15 cellular contexts compared by ENCODE assay signal in genomic region chr2:62489162-62489561, GRCh38. TPM values are rescaled to one million over a fixed set of nuclear protein-coding genes. Genes with fewer than 3 reads are reported as not detected.
DNase-seq lines count a peak whose midpoint lies in the region; ATAC-seq, FAIRE-seq and TF ChIP-seq lines count a peak whose summit lies in the region.
"Had no signal": no experiment of that assay in that cellular context is flagged by ENCODE, and none has a peak within 500 bp of the region (broad histone marks: within the 10 kb centered on the region; RNA-seq: fewer than 3 reads in every experiment).

No MANE protein-coding gene starts in this region.

- H4K20me1 ChIP-seq in K562 (replicated peaks; ENCODE audit: control insufficient read depth, insufficient read depth, low read length): no peaks in the 10 kb centered on the region

- no peak for ATAC-seq in K562
- ATAC-seq in foreskin keratinocyte: peak; percentile 53
- no peak for ATAC-seq in GM21717 (IDR thresholded peaks at IDR 0.05; ENCODE audit: unreplicated experiment)
- ATAC-seq: gastroesophageal sphincter; naive thymus-derived CD8-positive, alpha-beta T cell had no signal

- no peaks in the 10 kb centered on the region for H3K36me3 ChIP-seq in K562 (ENCODE audit: control insufficient read depth, insufficient read depth, low read length)
- H3K36me3 ChIP-seq: gastroesophageal sphincter had no signal

- no peak overlapping the region for H3K4me2 ChIP-seq in K562 (ENCODE audit: insufficient read depth, low read length)
- H3K4me2 ChIP-seq: smooth muscle cell had no signal

- no peak overlapping the region for H3K27ac Mint-ChIP-seq in nephron progenitor cell
- H3K27ac Mint-ChIP-seq: naive thymus-derived CD8-positive, alpha-beta T cell had no signal

- POLR2A ChIA-PET in K562 (lab: Yijun Ruan, JAX): no interaction called here

- no peaks in the 10 kb centered on the region for H3K9me1 ChIP-seq in K562 (ENCODE audit: control insufficient read depth, insufficient read depth, low read length)

- H3K4me1 ChIP-seq in K562 (replicated peaks in 1 of 2; ENCODE audit: control insufficient read depth in 2 of 2, insufficient read depth in 2 of 2, low read length in 2 of 2): no peaks in the 10 kb centered on the region; a peak in 1 of 5 replicates
- H3K4me1 ChIP-seq in foreskin keratinocyte: no peaks in the 10 kb centered on the region

- FAIRE-seq in K562 (lab: Jason Lieb, UNC): no peak
- FAIRE-seq: kidney had no signal

- H3K4me3 Mint-ChIP-seq in nephron progenitor cell: no peak overlapping the region
- H3K4me3 Mint-ChIP-seq: naive thymus-derived CD8-positive, alpha-beta T cell had no signal

- no peaks in the 10 kb centered on the region for H3K9me3 ChIP-seq in K562 (replicated peaks; ENCODE audit: control insufficient read depth, insufficient read depth, low read depth, low read length)
- H3K9me3 ChIP-seq: gastroesophageal sphincter had no signal

- no peak for TF ChIP-seq RAD21 in K562 (CRISPR knock-in tag; conservative IDR thresholded peaks at IDR 0.05 in 1 of 2, IDR thresholded peaks at IDR 0.05 in 1 of 2)

- in situ Hi-C loops in K562 (cut with MboI): no loop called here

- TF ChIP-seq EP300 in K562 (IDR thresholded peaks at IDR 0.05; ENCODE audit: low read length): no peak

- no peak for TF ChIP-seq CTCF in K562 (IDR thresholded peaks at IDR 0.05 in 2 of 3, conservative IDR thresholded peaks at IDR 0.05 in 1 of 3; ENCODE audit: insufficient read depth in 2 of 3, low read depth in 1 of 3, low read length in 3 of 3)
- no peak for TF ChIP-seq CTCF in foreskin keratinocyte (conservative IDR thresholded peaks at IDR 0.05)
- TF ChIP-seq CTCF in nephron progenitor cell (IDR thresholded peaks at IDR 0.05): no peak

- peak; percentile 50 for DNase-seq in Ammon's horn (ENCODE audit: low spot score)
- DNase-seq in K562 (ENCODE audit: extremely low read depth in 1 of 4, low spot score in 3 of 4): no peak
- DNase-seq in foreskin keratinocyte: peak in 1 of 2 donors; percentile 38
- peak; percentile 23 for DNase-seq in pons (ENCODE audit: low spot score)
- no peak for DNase-seq in NCI-H146 (lab: John Stamatoyannopoulos, UW)
- no peak for DNase-seq in nephron progenitor cell
- DNase-seq in mucosa of gallbladder (ENCODE audit: low spot score): no peak
- DNase-seq: activated CD8-positive, alpha-beta memory T cell treated with anti-CD3 and anti-CD28 coated beads, Interleukin-2, amount 50 U/mL, for 48 hours; activated naive CD4-positive, alpha-beta T cell treated with anti-CD3 and anti-CD28 coated beads, Interleukin-2, amount 50 U/mL, for 16 hours; DMS153; kidney; naive thymus-derived CD8-positive, alpha-beta T cell had no signal

- H3K27me3 Mint-ChIP-seq in nephron progenitor cell (ENCODE audit: low read depth, poor library complexity): no peaks in the 10 kb centered on the region

- peaks cover 4% of the 10 kb centered on the region for H3K4me1 Mint-ChIP-seq in nephron progenitor cell
- H3K4me1 Mint-ChIP-seq: naive thymus-derived CD8-positive, alpha-beta T cell had no signal

- no peaks in the 10 kb centered on the region for H3K79me2 ChIP-seq in K562 (ENCODE audit: control insufficient read depth, insufficient read depth, low read length)

- BruUV-seq in K562 (replicated peaks; lab: Mats Ljungman, UMichigan): no TSS peak

- H3K9ac ChIP-seq in K562 (ENCODE audit: insufficient read depth in 1 of 2, low read depth in 2 of 2, low read length in 2 of 2): no peak overlapping the region

- CTCF ChIA-PET in K562 (lab: Yijun Ruan, JAX; ENCODE audit: low intra/inter-chr PET ratio): no interaction called here

- H3K27me3 ChIP-seq in K562 (ENCODE audit: control insufficient read depth in 2 of 2, insufficient read depth in 2 of 2, low read length in 2 of 2) (no peaks in the 10 kb centered on the region; a peak in 1 of 5 replicates), foreskin keratinocyte (no peaks in the 10 kb centered on the region)
- H3K27me3 ChIP-seq: gastroesophageal sphincter had no signal

- WGBS in K562 (ENCODE audit: insufficient coverage, low coverage, missing lambda C conversion rate): 5% methylated on average over 4 of the region's 4 CpGs

- intact Hi-C loops in K562 (cut with micrococcal nuclease): no loop called here

- no peaks in the 10 kb centered on the region for H3K9me3 Mint-ChIP-seq in nephron progenitor cell
- H3K9me3 Mint-ChIP-seq: naive thymus-derived CD8-positive, alpha-beta T cell had no signal

- H3K36me3 Mint-ChIP-seq in nephron progenitor cell (ENCODE audit: low read depth): no peaks in the 10 kb centered on the region
- H3K36me3 Mint-ChIP-seq: naive thymus-derived CD8-positive, alpha-beta T cell had no signal

- peak overlapping the region; percentile 12; the same call in 1 of the 2 replicates for H2AFZ ChIP-seq in K562 (ENCODE audit: low read depth, low read length)

- H3K4me3 ChIP-seq in K562: no peak overlapping the region
- H3K4me3 ChIP-seq: gastroesophageal sphincter, smooth muscle cell had no signal

- TF ChIP-seq POLR2A in K562 (conservative IDR thresholded peaks at IDR 0.05): no peak

- H3K27ac ChIP-seq in K562 (ENCODE audit: extremely low read depth, low read depth, low read length) (no peak overlapping the region), foreskin keratinocyte (no peak overlapping the region)

TF ChIP-seq in K562, 482 proteins besides CTCF, POLR2A, EP300 and RAD21 (continues in another document):
- TF ChIP-seq DNMT1 (IDR thresholded peaks at IDR 0.05): no peak
- no peak for TF ChIP-seq ZNF785 (CRISPR knock-in tag; IDR thresholded peaks at IDR 0.05)
- TF ChIP-seq CBX3 (IDR thresholded peaks at IDR 0.05; ENCODE audit: borderline replicate concordance in 1 of 2, low read length in 2 of 2): no peak
- no peak for TF ChIP-seq TSC22D4 (tag; IDR thresholded peaks at IDR 0.05)
- TF ChIP-seq ZBTB5 (IDR thresholded peaks at IDR 0.05): no peak
- TF ChIP-seq PHB2 (IDR thresholded peaks at IDR 0.05; ENCODE audit: low read depth): no peak
- no peak for TF ChIP-seq NFE2 (IDR thresholded peaks at IDR 0.05; ENCODE audit: low read depth)
- TF ChIP-seq EHMT2 (IDR thresholded peaks at IDR 0.05): no peak
- no peak for TF ChIP-seq GATAD2A (IDR thresholded peaks at IDR 0.05)
- no peak for TF ChIP-seq FOXK2 (conservative IDR thresholded peaks at IDR 0.05 in 1 of 2, IDR thresholded peaks at IDR 0.05 in 1 of 2; ENCODE audit: low read depth in 2 of 2)
- no peak for TF ChIP-seq THRB (CRISPR knock-in tag; conservative IDR thresholded peaks at IDR 0.05)
- no peak for TF ChIP-seq RBM22 (IDR thresholded peaks at IDR 0.05; ENCODE audit: low read depth, low read length, poor library complexity, severe bottlenecking)
- no peak for TF ChIP-seq TBL1XR1 (IDR thresholded peaks at IDR 0.05; ENCODE audit: low read length in 2 of 2)
- no peak for TF ChIP-seq DMBX1 (CRISPR knock-in tag; IDR thresholded peaks at IDR 0.05; ENCODE audit: borderline replicate concordance)

RNA-seq across cellular contexts. Expression of gene TMEM17, which starts 16.8 kb away (rescaled TPM):
- 2.2 and 2.9 TPM in 2 replicates for total RNA-seq in K562 (2011; cell fraction: chromatin; rRNA removed; ENCODE audit: low replicate concordance)
- total RNA-seq in K562 (2011; cell fraction: nucleolus; rRNA removed): 1.2 and 1.7 TPM in 2 replicates
- total RNA-seq in K562 (2011; cell fraction: nucleoplasm; rRNA removed): 2.8 and 3.7 TPM in 2 replicates
- total RNA-seq in K562 (2014; rRNA removed) (1.0 and 1.1 TPM in 2 replicates), K562 (2014; rRNA removed; fragmentation: Illumina TruSeq; extraction: Trizol) (1.2 TPM in 2 replicates), K562 (2015; rRNA removed; fragmentation: Illumina TruSeq; extraction: Trizol) (0.87 and 0.91 TPM in 2 replicates), K562 (2021) (0.58 and 1.2 TPM in 2 replicates), foreskin keratinocyte (2.3 and 2.5 TPM in 2 replicates), mucosa of gallbladder (3.3 TPM)
- polyA plus RNA-seq in K562 (2011; rRNA removed) (1.6 and 2.2 TPM in 2 replicates), K562 (2014; fragmentation: Illumina TruSeq; extraction: Trizol) (0.93 and 1.2 TPM in 2 replicates), K562 (2014; fragmentation: Nextera tagmentation; extraction: Ambion mirVana) (1 to 10 TPM in 1 of 2 experiments, under 1 TPM in 1; 0.74 to 1.6 TPM), K562 (2014; rRNA removed) (1.1 and 1.3 TPM in 2 replicates), foreskin keratinocyte (1.9 and 2.1 TPM in 2 replicates)
- 0.94 and 1.4 TPM in 2 replicates for polyA plus RNA-seq in K562 (2011; cell fraction: cytosol; rRNA removed)
- 1.2 and 1.3 TPM in 2 replicates for polyA plus RNA-seq in K562 (2011; cell fraction: nucleus; rRNA removed)
- polyA plus RNA-seq in K562 (2012): 0.62 and 0.89 TPM in 2 replicates
- polyA minus RNA-seq in K562 (2011; rRNA and poly(A)+ RNA removed): 0.78 and 1.1 TPM in 2 replicates
- polyA minus RNA-seq in K562 (2011; cell fraction: cytosol; rRNA and poly(A)+ RNA removed): not detected in 2 replicates
- polyA minus RNA-seq in K562 (2011; cell fraction: nucleus; rRNA and poly(A)+ RNA removed): 0.89 and 0.94 TPM in 2 replicates
- total RNA-seq: naive thymus-derived CD8-positive, alpha-beta T cell had no signal
- polyA plus RNA-seq: naive thymus-derived CD8-positive, alpha-beta T cell had no signal

Comparison
In these comparisons a context has a peak if more than half of its experiments do, and no peak if none do; other contexts are left out.
1. DNase-seq: peak in Ammon's horn (single experiment) and pons (single experiment); none in K562 (0 of 4), NCI-H146 (single experiment), nephron progenitor cell (single experiment) and mucosa of gallbladder (single experiment).